Comparison of ENCODE assay signal across 7 cellular contexts in genomic region chr7:27196287-27196739, GRCh38. TPM values are rescaled to one million over a fixed set of nuclear protein-coding genes. Genes with fewer than 3 reads are reported as not detected.
DNase-seq lines count a peak whose midpoint lies in the region; ATAC-seq and TF ChIP-seq lines count a peak whose summit lies in the region.

No MANE protein-coding gene starts in this region.

- TF ChIP-seq CTCF in GM13977 (IDR thresholded peaks at IDR 0.05; ENCODE audit: extremely low read depth, insufficient read depth, missing control alignments): peak; percentile 83

- in situ Hi-C loops in GM13977 (cut with MboI; ENCODE audit: low pct_unique_long_range_greater_than_20kb, low sequenced_read_pairs, unreplicated experiment): no loop called here

- no peak overlapping the region for H3K27ac ChIP-seq in caudate nucleus (ENCODE audit: low read depth, low read length)

- peak; percentile 78 for ATAC-seq in left lobe of liver
- no peak for ATAC-seq in GM18498 (IDR thresholded peaks at IDR 0.05; ENCODE audit: unreplicated experiment)

- DNase-seq in GM13977 (ENCODE audit: low spot score) (peak; percentile 85), NCI-H2171 treated with DMSO at 0.1 percent for 48 hours (lab: John Stamatoyannopoulos, UW) (peak; percentile 72), caudate nucleus (lab: John Stamatoyannopoulos, UW) (peak in 52 of 61 donors; percentile 4 to 87 (median 44)), left lobe of liver (ENCODE audit: low spot score) (peak; percentile 78)
- DNase-seq in activated CD4-positive, CD25-positive, alpha-beta regulatory T cell treated with anti-CD3 and anti-CD28 coated beads, Interleukin-2, amount 50 U/mL, for 16 hours (ENCODE audit: low read depth, low spot score): peak; percentile 70
- DNase-seq in stimulated activated CD4-positive, alpha-beta T cell treated with anti-CD3 and anti-CD28 coated beads, Interleukin-4, amount 100 ng/mL, for 1 hour: peak; percentile 90

RNA-seq across cellular contexts. Expression of gene HOXA13, which starts 3.6 kb away (rescaled TPM):
- total RNA-seq in left lobe of liver: 0.03 TPM

RNA-seq across cellular contexts. Expression of gene HOXA11, which starts 11.3 kb away (rescaled TPM):
- not detected for total RNA-seq in left lobe of liver

RNA-seq across cellular contexts. Expression of gene HOXA10, which starts 22.2 kb away (rescaled TPM):
- 0.10 TPM for total RNA-seq in left lobe of liver

RNA-seq across cellular contexts. Expression of gene HOXA9, which starts 31.0 kb away (rescaled TPM):
- not detected for total RNA-seq in left lobe of liver

RNA-seq across cellular contexts. Expression of gene HOXA7, which starts 39.8 kb away (rescaled TPM):
- total RNA-seq in left lobe of liver: not detected
